In genomic region chr4:75843596-75843995, GRCh38 we compare ENCODE assay signal across 21 cellular contexts. TPM values are rescaled to one million over a fixed set of nuclear protein-coding genes. Genes with fewer than 3 reads are reported as not detected.
A peak's percentile ranks its signal among the peaks of the same experiment; 100 is the strongest.
DNase-seq lines count a peak whose midpoint lies in the region; ATAC-seq and TF ChIP-seq lines count a peak whose summit lies in the region.
"Had no signal": no experiment of that assay in that cellular context is flagged by ENCODE, and none has a peak within 500 bp of the region (broad histone marks: within the 10 kb centered on the region; RNA-seq: fewer than 3 reads in every experiment).

No MANE protein-coding gene starts in this region.

- no peak overlapping the region for H2BK12ac ChIP-seq in neuronal stem cell (ENCODE audit: low read length)

- H3K9me3 Mint-ChIP-seq in chondrocyte (ENCODE audit: low read depth) (no peaks in the 10 kb centered on the region), WTC11 (no peaks in the 10 kb centered on the region)
- H3K9me3 Mint-ChIP-seq: activated naive CD4-positive, alpha-beta T cell treated with anti-CD3 and anti-CD28 coated beads, Interleukin-2, amount 50 U/mL, for 72 hours; activated T-helper 1 cell treated with anti-CD3 and anti-CD28 coated beads, Interleukin-12 subunit alpha, Interleukin-12 subunit beta, Interleukin-2, Interleukin-4 antibody, amounts not matched to agents 30 ng/mL and 10 ng/mL and 1 ng/mL, durations not matched to agents 14 hours and 24 hours and 36 hours; endodermal cell had no signal

- no peak overlapping the region for H3K4ac ChIP-seq in neuronal stem cell (ENCODE audit: low read length)

- H2AFZ ChIP-seq in KMS-11 (ENCODE audit: low read depth) (peak overlapping the region; percentile 25; the same call in 1 of the 2 replicates), neuronal stem cell (ENCODE audit: low read length) (peak overlapping the region; percentile 60)

- CTCF ChIA-PET in WTC11 (lab: Charles Lee), result interaction anchor here (1.1 kb wide), 1 partner anchor 52 kb away, joined by 3 read pairs; no protein-coding TSS in a partner anchor

- DNase-seq in chondrocyte (ENCODE audit: low spot score) (no peak), neuronal stem cell (ENCODE audit: low spot score) (no peak), uterus (no peak), COLO829 (ENCODE audit: low spot score) (no peak), foreskin fibroblast (no peak), WTC11 (ENCODE audit: low spot score) (no peak)
- DNase-seq: activated CD4-positive, alpha-beta T cell treated with anti-CD3 and anti-CD28 coated beads for 4 hours; COR-L47; endodermal cell; heart left ventricle; NCI-H1417 treated with DMSO at 0.1 percent for 48 hours; NCI-H524 treated with DMSO at 0.1 percent for 48 hours; nucleus accumbens had no signal

- H4K8ac ChIP-seq in neuronal stem cell (ENCODE audit: low read depth, low read length), result no peak overlapping the region

- H4K91ac ChIP-seq in neuronal stem cell (ENCODE audit: low read depth, low read length, poor library complexity), result no peak overlapping the region

- H3K4me1 ChIP-seq in KMS-11 (ENCODE audit: low read depth, poor library complexity, severe bottlenecking) (peaks cover 66% of the 10 kb centered on the region), neuronal stem cell (ENCODE audit: control insufficient read depth in 2 of 2, insufficient read depth in 1 of 2, low read depth in 1 of 2, low read length in 2 of 2) (peaks cover 4 to 16% of the 10 kb centered on the region in 2 donors), uterus (no peaks in the 10 kb centered on the region)

- ATAC-seq in WTC11, result no peak
- ATAC-seq: activated naive CD4-positive, alpha-beta T cell treated with anti-CD3 and anti-CD28 coated beads, Interleukin-2, amount 50 U/mL, for 72 hours; heart left ventricle had no signal

- H3K27ac Mint-ChIP-seq in chondrocyte (ENCODE audit: unreplicated experiment) (peak overlapping the region; percentile 87), WTC11 (no peak overlapping the region)
- H3K27ac Mint-ChIP-seq: activated naive CD4-positive, alpha-beta T cell treated with anti-CD3 and anti-CD28 coated beads, Interleukin-2, amount 50 U/mL, for 72 hours; activated T-helper 1 cell treated with anti-CD3 and anti-CD28 coated beads, Interleukin-12 subunit alpha, Interleukin-12 subunit beta, Interleukin-2, Interleukin-4 antibody, amounts not matched to agents 30 ng/mL and 10 ng/mL and 1 ng/mL, durations not matched to agents 14 hours and 24 hours and 36 hours; B cell; endodermal cell had no signal

- H3K27me3 ChIP-seq in KMS-11 (ENCODE audit: insufficient read depth, low read depth) (no peaks in the 10 kb centered on the region), neuronal stem cell (ENCODE audit: control insufficient read depth in 3 of 3, insufficient read depth in 3 of 3, low read depth in 1 of 3, low read length in 3 of 3) (no peaks in the 10 kb centered on the region), uterus (no peaks in the 10 kb centered on the region)
- H3K27me3 ChIP-seq: body of pancreas, heart left ventricle had no signal

- H3K36me3 Mint-ChIP-seq in chondrocyte (ENCODE audit: low read depth), result no peaks in the 10 kb centered on the region
- H3K36me3 Mint-ChIP-seq in WTC11, result no peaks in the 10 kb centered on the region
- H3K36me3 Mint-ChIP-seq: activated naive CD4-positive, alpha-beta T cell treated with anti-CD3 and anti-CD28 coated beads, Interleukin-2, amount 50 U/mL, for 72 hours had no signal

- H3K4me2 ChIP-seq in KMS-11 (peak overlapping the region; percentile 40; the same call in 1 of the 2 replicates), neuronal stem cell (ENCODE audit: insufficient read depth, low read length, poor library complexity, severe bottlenecking) (no peak overlapping the region)

- no peak overlapping the region for H2BK5ac ChIP-seq in neuronal stem cell (ENCODE audit: low read length)

- intact Hi-C loops in uterus (cut with DNase I; ENCODE audit: low total_unique reads), result no loop called here

- H3K9ac ChIP-seq in KMS-11 (no peak overlapping the region), neuronal stem cell (ENCODE audit: low read depth, low read length, poor library complexity) (no peak overlapping the region)

- no peaks in the 10 kb centered on the region for H3K36me3 ChIP-seq in KMS-11 (ENCODE audit: insufficient read depth)
- H3K36me3 ChIP-seq in neuronal stem cell (replicated peaks in 1 of 2; ENCODE audit: control insufficient read depth in 2 of 2, insufficient read depth in 2 of 2, low read length in 2 of 2), result no peaks in the 10 kb centered on the region
- no peaks in the 10 kb centered on the region for H3K36me3 ChIP-seq in uterus
- H3K36me3 ChIP-seq: heart left ventricle had no signal

- H3K27ac ChIP-seq in KMS-11 (peak overlapping the region; percentile 10; the same call in 1 of the 2 replicates), neuronal stem cell (replicated peaks; ENCODE audit: low read length) (no peak overlapping the region), uterus (peak overlapping the region; percentile 49 to 51)
- H3K27ac ChIP-seq: body of pancreas had no signal

- H3K4me3 ChIP-seq in KMS-11 (IDR thresholded peaks at IDR 0.05; ENCODE audit: insufficient read depth, low read depth, low read length), result no peak overlapping the region
- no peak overlapping the region for H3K4me3 ChIP-seq in neuronal stem cell (ENCODE audit: low read length in 2 of 2)
- no peak overlapping the region for H3K4me3 ChIP-seq in uterus
- no peak overlapping the region for H3K4me3 ChIP-seq in foreskin fibroblast (ENCODE audit: low read depth in 1 of 2, low read length in 2 of 2)
- H3K4me3 ChIP-seq: body of pancreas, heart left ventricle had no signal

- H3K9me3 ChIP-seq in neuronal stem cell (replicated peaks in 1 of 2; ENCODE audit: control insufficient read depth in 2 of 2, insufficient read depth in 1 of 2, low read depth in 1 of 2, low read length in 2 of 2) (no peaks in the 10 kb centered on the region), uterus (no peaks in the 10 kb centered on the region)
- H3K9me3 ChIP-seq: body of pancreas, heart left ventricle had no signal

- no peak overlapping the region for H3K23ac ChIP-seq in neuronal stem cell (ENCODE audit: low read depth, low read length, poor library complexity)

- H4K20me1 ChIP-seq in KMS-11 (ENCODE audit: insufficient read depth), result no peaks in the 10 kb centered on the region

- TF ChIP-seq POLR2A in uterus (IDR thresholded peaks at IDR 0.05), result no peak

- H2BK15ac ChIP-seq in neuronal stem cell (ENCODE audit: low read length), result no peak overlapping the region

- no peaks in the 10 kb centered on the region for H3K79me1 ChIP-seq in neuronal stem cell (ENCODE audit: low read depth, low read length)

- H3K14ac ChIP-seq in neuronal stem cell (ENCODE audit: low read length), result no peak overlapping the region

- H3K4me3 Mint-ChIP-seq in chondrocyte (ENCODE audit: unreplicated experiment), result no peak overlapping the region
- no peak overlapping the region for H3K4me3 Mint-ChIP-seq in WTC11
- H3K4me3 Mint-ChIP-seq: activated T-helper 1 cell treated with anti-CD3 and anti-CD28 coated beads, Interleukin-12 subunit alpha, Interleukin-12 subunit beta, Interleukin-2, Interleukin-4 antibody, amounts not matched to agents 30 ng/mL and 10 ng/mL and 1 ng/mL, durations not matched to agents 14 hours and 24 hours and 36 hours; B cell; endodermal cell had no signal

- POLR2A ChIA-PET in WTC11 (lab: Charles Lee), result no interaction called here

- no peak for TF ChIP-seq CTCF in KMS-11 (conservative IDR thresholded peaks at IDR 0.05; ENCODE audit: low read depth, low read length)
- TF ChIP-seq CTCF in chondrocyte (IDR thresholded peaks at IDR 0.05), result no peak
- no peak for TF ChIP-seq CTCF in uterus (IDR thresholded peaks at IDR 0.05)
- no peak for TF ChIP-seq CTCF in foreskin fibroblast (IDR thresholded peaks at IDR 0.05; ENCODE audit: low read depth, low read length)
- no peak for TF ChIP-seq CTCF in WTC11 (IDR thresholded peaks at IDR 0.05)

- H3K18ac ChIP-seq in neuronal stem cell (ENCODE audit: low read length), result peak overlapping the region; percentile 29

- no peak overlapping the region for H2BK120ac ChIP-seq in neuronal stem cell (ENCODE audit: low read depth, low read length)

- peaks cover 42% of the 10 kb centered on the region for H3K4me1 Mint-ChIP-seq in chondrocyte (ENCODE audit: low read depth)
- H3K4me1 Mint-ChIP-seq in WTC11, result peaks cover 26% of the 10 kb centered on the region

- no CpG with 5 or more reads among the region's 4 CpGs for WGBS in neuronal stem cell (ENCODE audit: extremely low coverage in 2 of 2, insufficient read length in 2 of 2, insufficient replicate concordance in 1 of 2), 2 donors

- H3K27me3 Mint-ChIP-seq in chondrocyte (ENCODE audit: low read depth), result no peaks in the 10 kb centered on the region
- no peaks in the 10 kb centered on the region for H3K27me3 Mint-ChIP-seq in WTC11 (ENCODE audit: low read depth)

- no peaks in the 10 kb centered on the region for H3K79me2 ChIP-seq in KMS-11 (ENCODE audit: insufficient read depth, low read depth)

- no peak overlapping the region for H2AK5ac ChIP-seq in neuronal stem cell (ENCODE audit: low read depth, low read length)

TF ChIP-seq in WTC11, 78 proteins besides CTCF, POLR2A, EP300 and RAD21 (continues in another document):
- no peak for TF ChIP-seq PRDM15 (CRISPR knock-in tag; IDR thresholded peaks at IDR 0.05)

RNA-seq across cellular contexts. Expression of gene PPEF2, which starts 58.7 kb away (rescaled TPM):
- total RNA-seq in chondrocyte (not detected in 3 replicates), uterus (under 1 TPM in 1 of 4 donors, not detected in 3; 0.09 TPM), WTC11 (2021) (0.16 TPM in 1 of 3 replicates, not detected in the others)
- polyA plus RNA-seq in neuronal stem cell (2013, experiment 1 of 2), result 0.03 TPM
- polyA plus RNA-seq in neuronal stem cell (2013, experiment 2 of 2), result 0.03 TPM
- total RNA-seq: activated T-helper 1 cell treated with anti-CD3 and anti-CD28 coated beads, Interleukin-12 subunit alpha, Interleukin-12 subunit beta, Interleukin-2, Interleukin-4 antibody, amounts not matched to agents 30 ng/mL and 10 ng/mL and 1 ng/mL, durations not matched to agents 14 hours and 24 hours and 36 hours; body of pancreas; endodermal cell; heart left ventricle; M059J; mucosa of gallbladder had no signal
- polyA plus RNA-seq: heart left ventricle, liver had no signal
